In the genomic region with DNA sequence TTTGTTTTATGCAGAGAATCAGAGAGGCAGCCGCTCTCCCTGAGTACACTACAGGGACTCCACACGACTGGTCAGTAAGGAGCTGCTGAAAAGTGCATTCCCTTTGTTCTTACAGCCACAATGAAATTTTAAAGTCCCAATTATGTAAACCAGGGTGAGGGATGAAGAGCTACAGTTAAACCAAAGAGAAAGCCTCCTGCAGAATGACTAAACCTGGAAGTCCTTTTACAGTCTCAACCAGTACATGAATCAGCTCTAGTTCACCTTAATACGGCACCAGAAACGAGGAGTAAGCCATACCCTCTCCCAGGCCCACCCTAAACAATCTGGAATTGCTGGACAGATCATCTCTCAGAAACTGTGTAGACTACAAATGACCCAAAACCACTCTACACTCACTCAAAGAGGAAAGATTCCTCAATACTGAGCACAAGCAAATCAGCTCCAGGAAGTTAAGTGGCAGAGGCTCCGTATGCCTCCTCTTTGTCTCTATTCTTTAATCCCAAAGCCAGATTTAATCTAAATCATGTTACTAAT, we compare ENCODE assay signal across 2 cellular contexts.
TF ChIP-seq lines count a peak whose summit lies in the region.

No MANE protein-coding gene starts in this region.

TF ChIP-seq in K562, 482 proteins besides CTCF, POLR2A, EP300 and RAD21 (continued from another document):
- TF ChIP-seq ZNF134 (CRISPR knock-in tag; conservative IDR thresholded peaks at IDR 0.05) (no peak), ZNF124 (CRISPR knock-in tag; IDR thresholded peaks at IDR 0.05) (no peak), ZZZ3 (IDR thresholded peaks at IDR 0.05) (no peak)

TF ChIP-seq in HepG2, 621 proteins besides CTCF, POLR2A, EP300 and RAD21 (continued from another document):
- TF ChIP-seq, protein P1, sequence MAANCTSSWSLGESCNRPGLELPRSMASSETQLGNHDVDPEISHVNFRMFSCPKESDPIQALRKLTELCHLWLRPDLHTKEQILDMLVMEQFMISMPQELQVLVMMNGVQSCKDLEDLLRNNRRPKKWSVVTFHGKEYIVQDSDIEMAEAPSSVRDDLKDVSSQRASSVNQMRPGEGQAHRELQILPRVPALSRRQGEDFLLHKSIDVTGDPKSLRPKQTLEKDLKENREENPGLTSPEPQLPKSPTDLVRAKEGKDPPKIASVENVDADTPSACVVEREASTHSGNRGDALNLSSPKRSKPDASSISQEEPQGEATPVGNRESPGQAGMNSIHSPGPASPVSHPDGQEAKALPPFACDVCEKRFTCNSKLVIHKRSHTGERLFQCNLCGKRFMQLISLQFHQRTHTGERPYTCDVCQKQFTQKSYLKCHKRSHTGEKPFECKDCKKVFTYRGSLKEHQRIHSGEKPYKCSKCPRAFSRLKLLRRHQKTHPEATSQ (CRISPR knock-in tag; IDR thresholded peaks at IDR 0.05; ENCODE audit: borderline replicate concordance), result no peak
- peak; percentile 47; the same call in 1 of the 2 replicates for TF ChIP-seq ZNF12 (CRISPR knock-in tag; IDR thresholded peaks at IDR 0.05)
TF ChIP-seq in HepG2: peak in this region for 1.
